21 cellular contexts compared by ENCODE assay signal in genomic region chr2:104786204-104786603, GRCh38.
"Had no signal": no experiment of that assay in that cellular context is flagged by ENCODE, and none has a peak within 500 bp of the region (broad histone marks: within the 10 kb centered on the region; RNA-seq: fewer than 3 reads in every experiment).

No MANE protein-coding gene starts in this region.

- DNase-seq: dermis blood vessel endothelial cell; dorsolateral prefrontal cortex; effector CD4-positive, alpha-beta T cell; effector memory CD4-positive, alpha-beta T cell; erythroblast; foreskin keratinocyte; heart left ventricle; immature natural killer cell; left cardiac atrium; left lung; left ventricle myocardium superior; lower lobe of right lung; mesenchymal stem cell; mucosa of descending colon; naive B cell had no signal

- H3K9me3 Mint-ChIP-seq: mesothelial cell of epicardium, naive B cell had no signal

- ATAC-seq: esophagus mucosa, foreskin keratinocyte, gastroesophageal sphincter, heart left ventricle, left cardiac atrium, left lung, left ventricle myocardium superior, lower lobe of right lung, mucosa of descending colon had no signal

- H3K4me1 ChIP-seq: foreskin keratinocyte, gastroesophageal sphincter, left lung, lower lobe of right lung had no signal

- H3K27ac Mint-ChIP-seq: immature natural killer cell, mesothelial cell of epicardium had no signal

- H3K36me3 Mint-ChIP-seq: immature natural killer cell, mesothelial cell of epicardium, naive B cell had no signal

- H3K9me3 ChIP-seq: gastroesophageal sphincter, heart left ventricle, left lung, lower lobe of right lung, mucosa of descending colon had no signal

- H3K4me3 ChIP-seq: coronary artery, dorsolateral prefrontal cortex, gastroesophageal sphincter, heart left ventricle, hepatocyte, left lung, lower lobe of right lung, mucosa of descending colon had no signal

- H3K27ac ChIP-seq: coronary artery, dorsolateral prefrontal cortex, epithelial cell of prostate, foreskin keratinocyte, gastroesophageal sphincter, heart left ventricle, hepatocyte, left lung, lower lobe of right lung had no signal

- H3K27me3 ChIP-seq: foreskin keratinocyte, hepatocyte had no signal

- H3K36me3 ChIP-seq: gastroesophageal sphincter, heart left ventricle, left lung, lower lobe of right lung had no signal
